14 cellular contexts compared by ENCODE assay signal in genomic region chr1:209988706-209989105, GRCh38. TPM values are rescaled to one million over a fixed set of nuclear protein-coding genes. Genes with fewer than 3 reads are reported as not detected.
DNase-seq lines count a peak whose midpoint lies in the region; ATAC-seq and TF ChIP-seq lines count a peak whose summit lies in the region.
"Had no signal": no experiment of that assay in that cellular context is flagged by ENCODE, and none has a peak within 500 bp of the region (broad histone marks: within the 10 kb centered on the region; RNA-seq: fewer than 3 reads in every experiment).

No MANE protein-coding gene starts in this region.

- H3F3A ChIP-seq in PC-3 (ENCODE audit: low read length, unreplicated experiment), result no peaks in the 10 kb centered on the region

- BruUV-seq in PC-3 (replicated peaks; lab: Mats Ljungman, UMichigan), result no TSS peak

- H3K27ac ChIP-seq in PC-3 (ENCODE audit: low read length) (peak overlapping the region; percentile 32; the same call in 1 of the 2 replicates), aorta (ENCODE audit: low read depth in 1 of 2, low read length in 2 of 2) (no peak overlapping the region)
- H3K27ac ChIP-seq: BLaER1, HL-60 had no signal

- TF ChIP-seq CTCF in PC-3 (conservative IDR thresholded peaks at IDR 0.05; ENCODE audit: low read depth, low read length) (no peak), epithelial cell of proximal tubule (conservative IDR thresholded peaks at IDR 0.05; ENCODE audit: low read depth, low read length) (no peak), GM10248 (IDR thresholded peaks at IDR 0.05; ENCODE audit: control extremely low read depth, extremely low read depth, low read depth, missing control alignments) (no peak)

- no peaks in the 10 kb centered on the region for H3K9me2 ChIP-seq in PC-3 (replicated peaks; ENCODE audit: low read length)

- 0 out of 2 replicates have a peak overlapping the region, but pooled peaks have one; percentile 4 for H3K9ac ChIP-seq in PC-3 (ENCODE audit: low read length)
- H3K9ac ChIP-seq: BLaER1 had no signal

- WGBS in aorta, 2 donors, result 81 to 94% methylated on average over 2 of the region's 2 CpGs

- POLR2A ChIA-PET in PC-3 (lab: Charles Lee; ENCODE audit: unreplicated experiment) (interaction anchor here (0.6 kb wide), 1 partner anchor 135 kb away, joined by 3 read pairs; no protein-coding TSS in a partner anchor), GM10248 (lab: Yijun Ruan, JAX) (no interaction called here)

- intact Hi-C loops in PC-3 (cut with micrococcal nuclease) (loop anchor here (1.0 to 5.0 kb wide), 5 partner anchors 32 to 128 kb away; partner anchors contain the start of gene SYT14), aorta (cut with DNase I) (loop anchor here in 1 of 2 donors (10.0 kb wide), 1 partner anchor 124 kb away; no protein-coding TSS in a partner anchor)

- no peaks in the 10 kb centered on the region for H3K79me2 ChIP-seq in PC-3 (ENCODE audit: low read length)

- ATAC-seq in PC-3 (peak; percentile 70), aorta (ENCODE audit: low FRiP score) (no peak)
- ATAC-seq: GM23338 had no signal

- CTCF ChIA-PET in PC-3 (lab: Charles Lee) (interaction anchor here (0.5 to 1.6 kb wide), 6 partner anchors 93 to 139 kb away, joined by 3 to 17 read pairs (median 3); no protein-coding TSS in a partner anchor), GM10248 (lab: Yijun Ruan, JAX) (interaction anchor here (0.8 to 2.5 kb wide), 5 partner anchors 125 to 166 kb away, joined by 3 to 12 read pairs (median 3); no protein-coding TSS in a partner anchor)

- DNase-seq in Daoy (ENCODE audit: low read depth) (peak; percentile 18), PC-3 (peak; percentile 74), epithelial cell of proximal tubule (ENCODE audit: low read depth) (peak; percentile 77), renal cortical epithelial cell (ENCODE audit: low read depth) (peak; percentile 88), aorta (no peak), activated gamma-delta T cell (lab: John Stamatoyannopoulos, UW) (no peak), GM10248 (ENCODE audit: extremely low spot score) (no peak)
- DNase-seq: DMS53, NCI-H146, NCI-H345, NCI-H526 treated with DMSO at 0.1 percent for 48 hours had no signal

- H3K4me1 ChIP-seq in PC-3 (ENCODE audit: insufficient read depth, low read length), result peaks cover 14% of the 10 kb centered on the region
- H3K4me1 ChIP-seq in aorta (ENCODE audit: control insufficient read depth in 1 of 2, insufficient read depth in 2 of 2, low read length in 2 of 2), result no peaks in the 10 kb centered on the region

- H3K27me3 ChIP-seq in PC-3 (ENCODE audit: low read length) (no peaks in the 10 kb centered on the region), aorta (ENCODE audit: control insufficient read depth in 1 of 2, insufficient read depth in 2 of 2, low read length in 1 of 2) (peaks cover 0 to 4% of the 10 kb centered on the region in 2 donors)
- H3K27me3 ChIP-seq: BLaER1 had no signal

- H4K20me1 ChIP-seq in PC-3 (ENCODE audit: low read length), result no peaks in the 10 kb centered on the region
- H4K20me1 ChIP-seq: BLaER1 had no signal

- no peaks in the 10 kb centered on the region for H3K9me3 ChIP-seq in PC-3 (ENCODE audit: low read length)
- H3K9me3 ChIP-seq in aorta (ENCODE audit: control insufficient read depth, low read length), result peaks cover 8% of the 10 kb centered on the region

- no peak overlapping the region for H2AFZ ChIP-seq in PC-3 (ENCODE audit: low read length)
- H2AFZ ChIP-seq: GM23338 had no signal

- H3K4me2 ChIP-seq in PC-3 (ENCODE audit: low read length), result peak overlapping the region; percentile 15; the same call in 1 of the 2 replicates
- H3K4me2 ChIP-seq: BLaER1 had no signal

- no peak overlapping the region for H3K4me3 ChIP-seq in PC-3 (ENCODE audit: low read length)
- no peak overlapping the region for H3K4me3 ChIP-seq in epithelial cell of proximal tubule (ENCODE audit: low read depth, low read length)
- no peak overlapping the region for H3K4me3 ChIP-seq in aorta (ENCODE audit: low read length in 2 of 2)
- H3K4me3 ChIP-seq: BLaER1, GM23338 had no signal

- H3K36me3 ChIP-seq in PC-3 (ENCODE audit: low read depth, low read length) (no peaks in the 10 kb centered on the region), aorta (ENCODE audit: control insufficient read depth in 1 of 2, insufficient read depth in 2 of 2, low read length in 1 of 2) (no peaks in the 10 kb centered on the region)
- H3K36me3 ChIP-seq: BLaER1 had no signal

RNA-seq across cellular contexts. Expression of gene SYT14, which starts 50.7 kb away (rescaled TPM):
- total RNA-seq in Daoy (2014; rRNA removed; shearing (Covaris generic)), result 6.0 and 8.0 TPM in 2 replicates
- 3.5 and 5.2 TPM in 2 replicates for total RNA-seq in PC-3 (2014; rRNA removed)
- total RNA-seq in epithelial cell of proximal tubule, result 3.9 and 7.6 TPM in 2 replicates
- 10.8 and 14.2 TPM in 2 replicates for total RNA-seq in renal cortical epithelial cell
- total RNA-seq in aorta, result not detected
- under 1 TPM in 1 of 2 donors, not detected in 1; 0.13 TPM for polyA plus RNA-seq in aorta

Comparison
In these comparisons a context has a peak if more than half of its experiments do, and no peak if none do; other contexts are left out.
1. DNase-seq: peak in Daoy (single experiment), PC-3 (single experiment), epithelial cell of proximal tubule (single experiment) and renal cortical epithelial cell (single experiment); none in aorta (0 of 2), activated gamma-delta T cell (single experiment) and GM10248 (single experiment).